14 cellular contexts compared by ENCODE assay signal in the genomic region with DNA sequence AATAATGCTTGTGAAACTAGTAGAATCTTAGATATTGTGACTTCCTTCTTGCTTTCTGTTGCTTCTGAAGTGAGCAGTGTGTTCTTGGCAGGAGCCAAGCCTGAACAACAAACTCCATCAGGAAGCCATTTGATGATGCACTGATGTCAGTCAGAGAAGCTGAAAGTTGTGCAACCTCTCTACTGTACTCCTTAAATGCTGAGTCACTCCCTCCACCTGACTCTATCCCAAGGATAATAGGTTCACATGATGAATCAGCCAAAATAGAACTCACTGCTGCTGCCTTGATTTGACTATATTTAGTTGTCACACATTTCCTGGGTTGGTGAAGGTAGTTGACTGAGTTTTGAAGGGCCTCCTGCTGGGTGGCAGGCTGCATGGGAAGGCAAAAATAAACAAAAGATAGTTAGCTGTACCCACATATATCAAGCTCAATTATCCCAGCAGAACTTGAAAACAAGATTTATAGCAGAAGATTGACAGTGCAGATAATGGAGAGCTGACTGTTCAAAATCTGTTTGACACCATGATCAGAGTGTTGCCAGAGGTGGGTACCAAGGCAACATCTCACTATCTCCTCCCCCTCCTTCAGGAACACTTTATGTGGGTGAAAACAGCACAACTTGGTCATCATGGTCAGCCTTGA.
DNase-seq lines count a peak whose midpoint lies in the region; ATAC-seq and TF ChIP-seq lines count a peak whose summit lies in the region.
"Had no signal": no experiment of that assay in that cellular context is flagged by ENCODE, and none has a peak within 500 bp of the region (broad histone marks: within the 10 kb centered on the region; RNA-seq: fewer than 3 reads in every experiment).

No MANE protein-coding gene starts in this region.

- H3K27ac Mint-ChIP-seq in GM23338 (no peak overlapping the region), immature natural killer cell (no peak overlapping the region)
- H3K27ac Mint-ChIP-seq: naive B cell; T-helper 1 cell treated with Interleukin-12 subunit alpha and Interleukin-12 subunit beta and Interleukin-4 antibody, amounts not matched to agents 30 μg/mL and 1 μg/mL, for 36 hours had no signal

- H3F3A ChIP-seq in GM23338 (replicated peaks; ENCODE audit: low read depth), result no peaks in the 10 kb centered on the region

- H3K36me3 ChIP-seq in GM23338 (ENCODE audit: insufficient read depth), result no peaks in the 10 kb centered on the region
- H3K36me3 ChIP-seq: tibial nerve had no signal

- H3K9me2 ChIP-seq in GM23338 (ENCODE audit: insufficient read depth), result peaks cover 14% of the 10 kb centered on the region

- H3K4me2 ChIP-seq in GM23338, result no peak overlapping the region

- H3K79me2 ChIP-seq in GM23338 (replicated peaks; ENCODE audit: insufficient read depth), result no peaks in the 10 kb centered on the region

- no peak for TF ChIP-seq CTCF in GM23338 (conservative IDR thresholded peaks at IDR 0.05; ENCODE audit: low read depth in 2 of 2)
- no peak for TF ChIP-seq CTCF in epithelial cell of esophagus (IDR thresholded peaks at IDR 0.05; ENCODE audit: insufficient read depth, low read depth, low read length, missing control alignments)
- no peak for TF ChIP-seq CTCF in retinal pigment epithelial cell (conservative IDR thresholded peaks at IDR 0.05; ENCODE audit: low read depth, low read length)

- no peak overlapping the region for H3K4me3 ChIP-seq in GM23338
- no peak overlapping the region for H3K4me3 ChIP-seq in epithelial cell of esophagus (ENCODE audit: low read length)
- H3K4me3 ChIP-seq in retinal pigment epithelial cell (ENCODE audit: low read length), result no peak overlapping the region
- H3K4me3 ChIP-seq: tibial nerve had no signal

- H3K36me3 Mint-ChIP-seq in GM23338 (ENCODE audit: low read depth), result no peaks in the 10 kb centered on the region
- no peaks in the 10 kb centered on the region for H3K36me3 Mint-ChIP-seq in immature natural killer cell
- H3K36me3 Mint-ChIP-seq: naive B cell had no signal

- DNase-seq in GM23338 (ENCODE audit: low spot score) (no peak), NCI-H774 (lab: John Stamatoyannopoulos, UW) (peak; percentile 11), epithelial cell of esophagus (ENCODE audit: low read depth) (peak; percentile 97), retinal pigment epithelial cell (ENCODE audit: low read depth) (peak; percentile 76), NCI-H748 (lab: John Stamatoyannopoulos, UW; ENCODE audit: unreplicated experiment) (no peak), immature natural killer cell (no peak), occipital lobe (lab: John Stamatoyannopoulos, UW) (no peak)
- DNase-seq: activated CD8-positive, alpha-beta memory T cell treated with anti-CD3 and anti-CD28 coated beads, Interleukin-2, amount 50 U/mL, for 4 hours; central memory CD4-positive, alpha-beta T cell; naive B cell; NCI-H524 had no signal

- H2AFZ ChIP-seq in GM23338, result 0 out of 2 replicates have a peak overlapping the region, but pooled peaks have one; percentile 2

- H3K27me3 Mint-ChIP-seq in GM23338 (ENCODE audit: insufficient read depth, low read depth, poor library complexity), result peaks cover 4% of the 10 kb centered on the region
- H3K27me3 Mint-ChIP-seq in immature natural killer cell (ENCODE audit: low read depth in 3 of 3), result peaks cover 0 to 2% (median 0%) of the 10 kb centered on the region in 3 donors
- H3K27me3 Mint-ChIP-seq: naive B cell had no signal

- H3K4me3 Mint-ChIP-seq in GM23338, result no peak overlapping the region
- no peak overlapping the region for H3K4me3 Mint-ChIP-seq in immature natural killer cell
- H3K4me3 Mint-ChIP-seq: naive B cell; T-helper 1 cell treated with Interleukin-12 subunit alpha and Interleukin-12 subunit beta and Interleukin-4 antibody, amounts not matched to agents 30 μg/mL and 1 μg/mL, for 36 hours had no signal

- no peaks in the 10 kb centered on the region for H3K27me3 ChIP-seq in GM23338 (ENCODE audit: insufficient read depth)
- H3K27me3 ChIP-seq: tibial nerve had no signal

- no peak overlapping the region for H3K27ac ChIP-seq in GM23338 (ENCODE audit: low read depth)

- peaks cover 19% of the 10 kb centered on the region for H3K4me1 ChIP-seq in GM23338 (ENCODE audit: insufficient read depth)
- H3K4me1 ChIP-seq: tibial nerve had no signal

- ATAC-seq in GM23338 (no peak), HG03469 (IDR thresholded peaks at IDR 0.05; ENCODE audit: unreplicated experiment) (no peak)

- no peaks in the 10 kb centered on the region for H4K20me1 ChIP-seq in GM23338 (replicated peaks; ENCODE audit: insufficient read depth)

- H3K9me3 Mint-ChIP-seq in GM23338 (no peaks in the 10 kb centered on the region), immature natural killer cell (peaks cover 10 to 31% (median 13%) of the 10 kb centered on the region in 6 donors)

- H3K4me1 Mint-ChIP-seq in GM23338 (peaks cover 10% of the 10 kb centered on the region), immature natural killer cell (no peaks in the 10 kb centered on the region)
- H3K4me1 Mint-ChIP-seq: naive B cell had no signal

TF ChIP-seq in GM23338, 12 proteins besides CTCF, POLR2A, EP300 and RAD21 (continues in another document):
- no peak for TF ChIP-seq EZH2 (IDR thresholded peaks at IDR 0.05; ENCODE audit: low read depth, unreplicated experiment)
- TF ChIP-seq ZNF114 (CRISPR knock-in tag; IDR thresholded peaks at IDR 0.05), result no peak
- TF ChIP-seq, protein P1, sequence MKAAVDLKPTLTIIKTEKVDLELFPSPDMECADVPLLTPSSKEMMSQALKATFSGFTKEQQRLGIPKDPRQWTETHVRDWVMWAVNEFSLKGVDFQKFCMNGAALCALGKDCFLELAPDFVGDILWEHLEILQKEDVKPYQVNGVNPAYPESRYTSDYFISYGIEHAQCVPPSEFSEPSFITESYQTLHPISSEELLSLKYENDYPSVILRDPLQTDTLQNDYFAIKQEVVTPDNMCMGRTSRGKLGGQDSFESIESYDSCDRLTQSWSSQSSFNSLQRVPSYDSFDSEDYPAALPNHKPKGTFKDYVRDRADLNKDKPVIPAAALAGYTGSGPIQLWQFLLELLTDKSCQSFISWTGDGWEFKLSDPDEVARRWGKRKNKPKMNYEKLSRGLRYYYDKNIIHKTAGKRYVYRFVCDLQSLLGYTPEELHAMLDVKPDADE (IDR thresholded peaks at IDR 0.05), result no peak
- TF ChIP-seq STAT1 (IDR thresholded peaks at IDR 0.05; ENCODE audit: unreplicated experiment), result no peak
- TF ChIP-seq, protein P2, sequence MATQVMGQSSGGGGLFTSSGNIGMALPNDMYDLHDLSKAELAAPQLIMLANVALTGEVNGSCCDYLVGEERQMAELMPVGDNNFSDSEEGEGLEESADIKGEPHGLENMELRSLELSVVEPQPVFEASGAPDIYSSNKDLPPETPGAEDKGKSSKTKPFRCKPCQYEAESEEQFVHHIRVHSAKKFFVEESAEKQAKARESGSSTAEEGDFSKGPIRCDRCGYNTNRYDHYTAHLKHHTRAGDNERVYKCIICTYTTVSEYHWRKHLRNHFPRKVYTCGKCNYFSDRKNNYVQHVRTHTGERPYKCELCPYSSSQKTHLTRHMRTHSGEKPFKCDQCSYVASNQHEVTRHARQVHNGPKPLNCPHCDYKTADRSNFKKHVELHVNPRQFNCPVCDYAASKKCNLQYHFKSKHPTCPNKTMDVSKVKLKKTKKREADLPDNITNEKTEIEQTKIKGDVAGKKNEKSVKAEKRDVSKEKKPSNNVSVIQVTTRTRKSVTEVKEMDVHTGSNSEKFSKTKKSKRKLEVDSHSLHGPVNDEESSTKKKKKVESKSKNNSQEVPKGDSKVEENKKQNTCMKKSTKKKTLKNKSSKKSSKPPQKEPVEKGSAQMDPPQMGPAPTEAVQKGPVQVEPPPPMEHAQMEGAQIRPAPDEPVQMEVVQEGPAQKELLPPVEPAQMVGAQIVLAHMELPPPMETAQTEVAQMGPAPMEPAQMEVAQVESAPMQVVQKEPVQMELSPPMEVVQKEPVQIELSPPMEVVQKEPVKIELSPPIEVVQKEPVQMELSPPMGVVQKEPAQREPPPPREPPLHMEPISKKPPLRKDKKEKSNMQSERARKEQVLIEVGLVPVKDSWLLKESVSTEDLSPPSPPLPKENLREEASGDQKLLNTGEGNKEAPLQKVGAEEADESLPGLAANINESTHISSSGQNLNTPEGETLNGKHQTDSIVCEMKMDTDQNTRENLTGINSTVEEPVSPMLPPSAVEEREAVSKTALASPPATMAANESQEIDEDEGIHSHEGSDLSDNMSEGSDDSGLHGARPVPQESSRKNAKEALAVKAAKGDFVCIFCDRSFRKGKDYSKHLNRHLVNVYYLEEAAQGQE (IDR thresholded peaks at IDR 0.05; ENCODE audit: unreplicated experiment), result no peak
- TF ChIP-seq NANOG (IDR thresholded peaks at IDR 0.05; ENCODE audit: borderline replicate concordance), result no peak
- TF ChIP-seq JUNB (IDR thresholded peaks at IDR 0.05; ENCODE audit: unreplicated experiment), result no peak
- no peak for TF ChIP-seq ZNF331 (CRISPR knock-in tag; IDR thresholded peaks at IDR 0.05; ENCODE audit: low read depth)
- TF ChIP-seq CREB1 (CRISPR knock-in tag; IDR thresholded peaks at IDR 0.05; ENCODE audit: low read depth), result no peak
- no peak for TF ChIP-seq EZH2phosphoT487 (IDR thresholded peaks at IDR 0.05; ENCODE audit: unreplicated experiment)
- TF ChIP-seq POLR2AphosphoS5 (IDR thresholded peaks at IDR 0.05; ENCODE audit: low read depth), result no peak

Comparison
In these comparisons a context has a peak if more than half of its experiments do, and no peak if none do; other contexts are left out.
1. DNase-seq: peak in NCI-H774 (single experiment), epithelial cell of esophagus (single experiment) and retinal pigment epithelial cell (single experiment); none in GM23338 (single experiment), NCI-H748 (single experiment), immature natural killer cell (0 of 3) and occipital lobe (single experiment).